Comparison of ENCODE assay signal across 10 cellular contexts in the genomic region with DNA sequence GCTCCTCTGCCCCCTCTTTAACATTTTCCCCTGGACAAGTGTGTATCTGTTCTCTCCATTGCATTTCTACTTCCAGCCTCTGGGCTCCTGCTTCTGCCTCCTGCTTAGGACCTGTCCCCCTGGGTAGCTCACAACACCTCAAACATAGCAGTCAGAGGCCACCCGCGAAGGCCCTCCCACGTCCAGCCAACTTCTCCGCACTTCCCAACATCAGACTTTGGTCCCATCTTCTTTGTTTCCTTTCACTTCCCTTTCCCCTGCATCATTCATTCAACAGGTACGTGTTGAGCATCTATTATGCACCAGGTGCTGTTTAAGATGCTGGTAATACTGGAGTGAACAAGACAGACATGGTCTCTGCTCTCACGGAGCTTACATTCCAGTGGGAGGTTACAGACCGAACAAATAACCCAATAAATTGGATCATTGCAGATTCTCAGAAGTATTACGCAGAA. TPM values are rescaled to one million over a fixed set of nuclear protein-coding genes. Genes with fewer than 3 reads are reported as not detected.
A peak's percentile ranks its signal among the peaks of the same experiment; 100 is the strongest.
DNase-seq lines count a peak whose midpoint lies in the region; ATAC-seq and TF ChIP-seq lines count a peak whose summit lies in the region.
"Had no signal": no experiment of that assay in that cellular context is flagged by ENCODE, and none has a peak within 500 bp of the region (broad histone marks: within the 10 kb centered on the region; RNA-seq: fewer than 3 reads in every experiment).

No MANE protein-coding gene starts in this region.

- 29% methylated on average over 8 of the region's 8 CpGs for WGBS in right lobe of liver (ENCODE audit: insufficient coverage, low coverage, low lambda C conversion rate, missing lambda C conversion rate)

- no peak for ATAC-seq in Right ventricle myocardium inferior
- ATAC-seq in left cardiac atrium: no peak
- ATAC-seq in activated naive CD8-positive, alpha-beta T cell treated with anti-CD3 and anti-CD28 coated beads, Interleukin-2, amount 50 U/mL, for 24 hours: no peak
- ATAC-seq in right lobe of liver: no peak
- no peak for ATAC-seq in upper lobe of right lung

- H3K36me3 ChIP-seq in right lobe of liver (no peaks in the 10 kb centered on the region), upper lobe of right lung (no peaks in the 10 kb centered on the region)
- H3K36me3 ChIP-seq: BE2C had no signal

- TF ChIP-seq POLR2A in right lobe of liver (IDR thresholded peaks at IDR 0.05): no peak

- H3K27me3 ChIP-seq in right lobe of liver (no peaks in the 10 kb centered on the region), upper lobe of right lung (no peaks in the 10 kb centered on the region)
- H3K27me3 ChIP-seq: BE2C had no signal

- peak overlapping the region; percentile 87 for H3K4me3 Mint-ChIP-seq in activated naive CD8-positive, alpha-beta T cell treated with anti-CD3 and anti-CD28 coated beads, Interleukin-2, amount 50 U/mL, for 24 hours

- peaks cover 87% of the 10 kb centered on the region for H3K4me1 Mint-ChIP-seq in activated naive CD8-positive, alpha-beta T cell treated with anti-CD3 and anti-CD28 coated beads, Interleukin-2, amount 50 U/mL, for 24 hours

- H3K9me3 ChIP-seq in right lobe of liver: no peaks in the 10 kb centered on the region
- H3K9me3 ChIP-seq in upper lobe of right lung: no peaks in the 10 kb centered on the region
- H3K9me3 ChIP-seq: BE2C had no signal

- H3K27me3 Mint-ChIP-seq in activated naive CD8-positive, alpha-beta T cell treated with anti-CD3 and anti-CD28 coated beads, Interleukin-2, amount 50 U/mL, for 24 hours: no peaks in the 10 kb centered on the region

- H3K4me1 ChIP-seq in right lobe of liver (peaks cover 0 to 30% (median 8%) of the 10 kb centered on the region in 4 donors), upper lobe of right lung (peaks cover 53% of the 10 kb centered on the region)

- peak overlapping the region; percentile 99 for H3K27ac Mint-ChIP-seq in activated naive CD8-positive, alpha-beta T cell treated with anti-CD3 and anti-CD28 coated beads, Interleukin-2, amount 50 U/mL, for 24 hours

- TF ChIP-seq CTCF in right lobe of liver (IDR thresholded peaks at IDR 0.05) (no peak), upper lobe of right lung (IDR thresholded peaks at IDR 0.05) (no peak)

- no peaks in the 10 kb centered on the region for H3K9me3 Mint-ChIP-seq in activated naive CD8-positive, alpha-beta T cell treated with anti-CD3 and anti-CD28 coated beads, Interleukin-2, amount 50 U/mL, for 24 hours

- in situ Hi-C loops in KBM-7 (cut with MboI; ENCODE audit: low pct_unique_long_range_greater_than_20kb, low sequenced_read_pairs): no loop called here

- H3K4me3 ChIP-seq in right lobe of liver (peak overlapping the region; percentile 32 to 59 (median 53)), upper lobe of right lung (peak overlapping the region; percentile 39)

- H3K27ac ChIP-seq in right lobe of liver (peak overlapping the region in 2 of 3 donors; percentile 80 to 91), upper lobe of right lung (peak overlapping the region; percentile 60)

- intact Hi-C loops in Right ventricle myocardium inferior (cut with DNase I): loop anchor here (5.0 kb wide), 2 partner anchors 95 to 145 kb away; a partner anchor contains a TSS
- intact Hi-C loops in left cardiac atrium (cut with DNase I): no loop called here
- intact Hi-C loops in right lobe of liver (cut with DNase I): no loop called here
- intact Hi-C loops in upper lobe of right lung (cut with DNase I): loop anchor here (10.0 kb wide), 1 partner anchor 158 kb away; a partner anchor contains a TSS

- H3K36me3 Mint-ChIP-seq in activated naive CD8-positive, alpha-beta T cell treated with anti-CD3 and anti-CD28 coated beads, Interleukin-2, amount 50 U/mL, for 24 hours (ENCODE audit: low read depth): peaks cover 13% of the 10 kb centered on the region

- DNase-seq in Right ventricle myocardium inferior (ENCODE audit: missing footprints) (peak; percentile 9), left cardiac atrium (no peak), right lobe of liver (no peak), upper lobe of right lung (no peak), KBM-7 (no peak), T1000 (lab: John Stamatoyannopoulos, UW) (no peak)
- no peak for DNase-seq in activated naive CD8-positive, alpha-beta T cell treated with anti-CD3 and anti-CD28 coated beads, Interleukin-2, amount 50 U/mL, for 24 hours
- no peak for DNase-seq in activated CD4-positive, alpha-beta T cell treated with anti-CD3 and anti-CD28 coated beads, Interleukin-2, amount 50 U/mL, for 48 hours
- DNase-seq: BE2C, foreskin fibroblast had no signal

RNA-seq across cellular contexts. Expression of a gene that starts 3.1 kb away (rescaled TPM):
- 250 TPM for total RNA-seq in Right ventricle myocardium inferior
- total RNA-seq in left cardiac atrium: 100 to 1,000 TPM; 249 to 282 TPM
- 100 to 1,000 TPM in 2 of 6 experiments, 10 to 100 TPM in 4; 47.6 to 189 (median 70.5) TPM for total RNA-seq in right lobe of liver
- total RNA-seq in upper lobe of right lung: 197 TPM

RNA-seq across cellular contexts. Expression of a gene that starts 3.3 kb away (rescaled TPM):
- not detected for total RNA-seq in Right ventricle myocardium inferior
- total RNA-seq in left cardiac atrium: not detected
- not detected for total RNA-seq in right lobe of liver
- total RNA-seq in upper lobe of right lung: not detected

RNA-seq across cellular contexts. Expression of a gene that starts 4.2 kb away (rescaled TPM):
- total RNA-seq in Right ventricle myocardium inferior (9.1 TPM), left cardiac atrium (10 to 100 TPM; 13.0 to 18.9 TPM), right lobe of liver (10 to 100 TPM; 12.1 to 30.6 (median 19.4) TPM), upper lobe of right lung (154 TPM)

RNA-seq across cellular contexts. Expression of a gene that starts 19.2 kb away (rescaled TPM):
- total RNA-seq in Right ventricle myocardium inferior (78.9 TPM), left cardiac atrium (10 to 100 TPM; 75.3 to 83.1 TPM), right lobe of liver (10 to 100 TPM in 5 of 6 experiments, 1 to 10 TPM in 1; 9.2 to 24.1 (median 16.8) TPM), upper lobe of right lung (149 TPM)

RNA-seq across cellular contexts. Expression of a gene that starts 23.5 kb away (rescaled TPM):
- total RNA-seq in Right ventricle myocardium inferior: 149 TPM
- total RNA-seq in left cardiac atrium: 100 to 1,000 TPM; 117 to 157 TPM
- 100 to 1,000 TPM in 4 of 6 experiments, 10 to 100 TPM in 2; 95.5 to 215 (median 122) TPM for total RNA-seq in right lobe of liver
- total RNA-seq in upper lobe of right lung: 126 TPM

Comparison
In these comparisons a context has a peak if more than half of its experiments do, and no peak if none do; other contexts are left out.
1. intact Hi-C loops: an anchor here in Right ventricle myocardium inferior (5.0 kb wide) and upper lobe of right lung (10.0 kb wide); none called in left cardiac atrium and right lobe of liver.